1 cellular context compared by ENCODE assay signal in genomic region chr1:52033190-52034049, GRCh38.
TF ChIP-seq lines count a peak whose summit lies in the region.

Gene KTI12, minus strand, starts transcription at chr1:52033810. Its CDS starts 49 bp downstream, at chr1:52033761.

TF ChIP-seq in HepG2, 621 proteins besides CTCF, POLR2A, EP300 and RAD21 (continued from another document and continues in another):
- TF ChIP-seq CEBPZ (IDR thresholded peaks at IDR 0.05; ENCODE audit: low read length): no peak
- no peak for TF ChIP-seq ELK4 (CRISPR knock-in tag; IDR thresholded peaks at IDR 0.05; ENCODE audit: borderline replicate concordance)
- peak; percentile 61; the same call in 1 of the 2 replicates for TF ChIP-seq NKX3-1 (CRISPR knock-in tag; IDR thresholded peaks at IDR 0.05)
- no peak for TF ChIP-seq ZEB1 (IDR thresholded peaks at IDR 0.05; ENCODE audit: insufficient replicate concordance, low read depth)
- no peak for TF ChIP-seq NFRKB (IDR thresholded peaks at IDR 0.05)
- peak; percentile 100 for TF ChIP-seq ELF1 (CRISPR knock-in tag; IDR thresholded peaks at IDR 0.05)
- TF ChIP-seq ZNF430 (CRISPR knock-in tag; IDR thresholded peaks at IDR 0.05): 0 out of 2 replicates have a peak, but pooled peaks have one; percentile 30
- TF ChIP-seq ZNF562 (CRISPR knock-in tag; IDR thresholded peaks at IDR 0.05; ENCODE audit: borderline replicate concordance): no peak
- TF ChIP-seq ZNF800 (CRISPR knock-in tag; IDR thresholded peaks at IDR 0.05): peak; percentile 69; the same call in 1 of the 2 replicates
- TF ChIP-seq ZNF883 (CRISPR knock-in tag; IDR thresholded peaks at IDR 0.05; ENCODE audit: not compliant biosample characterization): peak; percentile 74
- TF ChIP-seq NRL (CRISPR knock-in tag; IDR thresholded peaks at IDR 0.05; ENCODE audit: borderline replicate concordance): peak; percentile 91
- TF ChIP-seq ZNF12 (CRISPR knock-in tag; IDR thresholded peaks at IDR 0.05): 0 out of 2 replicates have a peak, but pooled peaks have one; percentile 24
- TF ChIP-seq UBTF (CRISPR knock-in tag; IDR thresholded peaks at IDR 0.05): peak; percentile 92
- no peak for TF ChIP-seq ATF2 (CRISPR knock-in tag; IDR thresholded peaks at IDR 0.05)
- peak; percentile 89 for TF ChIP-seq ZMAT3 (CRISPR knock-in tag; conservative IDR thresholded peaks at IDR 0.05)
- TF ChIP-seq HNF4A (CRISPR knock-in tag; IDR thresholded peaks at IDR 0.05): no peak; the same call in 1 of the 2 replicates
- TF ChIP-seq ZNF547 (CRISPR knock-in tag; IDR thresholded peaks at IDR 0.05): no peak
- TF ChIP-seq ZZZ3 (CRISPR knock-in tag; IDR thresholded peaks at IDR 0.05; ENCODE audit: borderline replicate concordance): peak; percentile 23; the same call in 1 of the 2 replicates
- TF ChIP-seq ZFYVE20 (CRISPR knock-in tag; IDR thresholded peaks at IDR 0.05; ENCODE audit: borderline replicate concordance, low read depth): 0 out of 2 replicates have a peak, but pooled peaks have one; percentile 17
- TF ChIP-seq SP4 (CRISPR knock-in tag; IDR thresholded peaks at IDR 0.05): peak; percentile 55; the same call in 1 of the 2 replicates
- no peak for TF ChIP-seq NCOA2 (CRISPR knock-in tag; IDR thresholded peaks at IDR 0.05)
- no peak for TF ChIP-seq EHMT2 (IDR thresholded peaks at IDR 0.05; ENCODE audit: borderline replicate concordance, low read depth, low read length)
- TF ChIP-seq NR2C2 (CRISPR knock-in tag; IDR thresholded peaks at IDR 0.05; ENCODE audit: borderline replicate concordance): peak; percentile 93
- TF ChIP-seq TOPORS (CRISPR knock-in tag; IDR thresholded peaks at IDR 0.05): peak; percentile 91
- no peak for TF ChIP-seq ATF3 (CRISPR knock-in tag; IDR thresholded peaks at IDR 0.05)
- peak; percentile 84; the same call in 1 of the 2 replicates for TF ChIP-seq MEIS1 (CRISPR knock-in tag; IDR thresholded peaks at IDR 0.05; ENCODE audit: borderline replicate concordance)
- TF ChIP-seq HCFC1 (IDR thresholded peaks at IDR 0.05; ENCODE audit: low read depth, low read length): peak; percentile 47; the same call in 1 of the 2 replicates
- TF ChIP-seq GATAD2A (CRISPR knock-in tag; IDR thresholded peaks at IDR 0.05): no peak; the same call in 1 of the 2 replicates
- TF ChIP-seq HMGXB4 (CRISPR knock-in tag; IDR thresholded peaks at IDR 0.05; ENCODE audit: borderline replicate concordance in 1 of 2, low read depth in 1 of 2): peak; percentile 15 to 38; a peak in 1 of 4 replicates
- no peak for TF ChIP-seq GTF2F1 (IDR thresholded peaks at IDR 0.05; ENCODE audit: low read length)
- no peak for TF ChIP-seq HOXA9 (CRISPR knock-in tag; IDR thresholded peaks at IDR 0.05; ENCODE audit: borderline replicate concordance)
- no peak for TF ChIP-seq TEF (CRISPR knock-in tag; IDR thresholded peaks at IDR 0.05)
- TF ChIP-seq MEF2D (CRISPR knock-in tag; IDR thresholded peaks at IDR 0.05): peak; percentile 72; the same call in 1 of the 2 replicates
- peak; percentile 75; the same call in 1 of the 2 replicates for TF ChIP-seq BRD4 (CRISPR knock-in tag; IDR thresholded peaks at IDR 0.05)
- TF ChIP-seq ZNF792 (CRISPR knock-in tag; IDR thresholded peaks at IDR 0.05): no peak
- TF ChIP-seq TEAD3 (CRISPR knock-in tag; optimal IDR thresholded peaks at IDR 0.05; ENCODE audit: borderline replicate concordance): peak; percentile 49
- peak; percentile 99 for TF ChIP-seq KDM2A (CRISPR knock-in tag; IDR thresholded peaks at IDR 0.05; ENCODE audit: borderline replicate concordance, low read depth)
- no peak for TF ChIP-seq DPF2 (CRISPR knock-in tag; IDR thresholded peaks at IDR 0.05; ENCODE audit: borderline replicate concordance, low read depth)
- no peak for TF ChIP-seq ZNF816 (CRISPR knock-in tag; IDR thresholded peaks at IDR 0.05; ENCODE audit: borderline replicate concordance)
- TF ChIP-seq THAP9 (CRISPR knock-in tag; IDR thresholded peaks at IDR 0.05; ENCODE audit: borderline replicate concordance): peak; percentile 76; the same call in 1 of the 2 replicates
- no peak for TF ChIP-seq KDM4B (CRISPR knock-in tag; IDR thresholded peaks at IDR 0.05)
- TF ChIP-seq FOXK1 (CRISPR knock-in tag; IDR thresholded peaks at IDR 0.05; ENCODE audit: borderline replicate concordance, low read depth): peak; percentile 79; the same call in 1 of the 2 replicates
- no peak for TF ChIP-seq CSRNP2 (CRISPR knock-in tag; conservative IDR thresholded peaks at IDR 0.05; ENCODE audit: low read depth)
- TF ChIP-seq HMGA1 (CRISPR knock-in tag; conservative IDR thresholded peaks at IDR 0.05): no peak
- peak; percentile 13; the same call in 1 of the 2 replicates for TF ChIP-seq SPEN (CRISPR knock-in tag; IDR thresholded peaks at IDR 0.05; ENCODE audit: low read depth)
